In genomic region chr15:69131362-69132215, GRCh38 we compare ENCODE assay signal across 14 cellular contexts. TPM values are rescaled to one million over a fixed set of nuclear protein-coding genes. Genes with fewer than 3 reads are reported as not detected.
A peak's percentile ranks its signal among the peaks of the same experiment; 100 is the strongest.
DNase-seq lines count a peak whose midpoint lies in the region; ATAC-seq and TF ChIP-seq lines count a peak whose summit lies in the region.
"Had no signal": no experiment of that assay in that cellular context is flagged by ENCODE, and none has a peak within 500 bp of the region (broad histone marks: within the 10 kb centered on the region; RNA-seq: fewer than 3 reads in every experiment).

No MANE protein-coding gene starts in this region.

- intact Hi-C loops in right cardiac atrium (cut with DNase I) (no loop called here), sciatic nerve (cut with DNase I) (no loop called here)

- DNase-seq in HL-60 (ENCODE audit: low read depth in 1 of 2, low spot score in 1 of 2) (peak; percentile 20 to 53), SKM-1 (lab: John Stamatoyannopoulos, UW; ENCODE audit: unreplicated experiment) (peak; percentile 71), right cardiac atrium (peak in 1 of 3 donors; percentile 50), sciatic nerve (ENCODE audit: low spot score) (no peak), EL (no peak), NCI-H187 treated with DMSO at 0.1 percent for 48 hours (lab: John Stamatoyannopoulos, UW) (no peak)
- no peak for DNase-seq in effector CD4-positive, alpha-beta T cell
- DNase-seq: CD4-positive, alpha-beta memory T cell; effector memory CD8-positive, alpha-beta T cell; NCI-H2081 had no signal

- H3K4me3 ChIP-seq in HL-60 (replicated peaks; ENCODE audit: insufficient read depth, low read length) (no peak overlapping the region), right cardiac atrium (ENCODE audit: low read length) (no peak overlapping the region)
- H3K4me3 ChIP-seq: breast epithelium had no signal

- TF ChIP-seq CTCF in HL-60 (IDR thresholded peaks at IDR 0.05; ENCODE audit: insufficient read depth, low read length) = no peak

- H3K27me3 ChIP-seq in HL-60 (ENCODE audit: insufficient read depth, poor library complexity, severe bottlenecking) (no peaks in the 10 kb centered on the region), right cardiac atrium (ENCODE audit: control insufficient read depth, insufficient read depth) (no peaks in the 10 kb centered on the region)
- H3K27me3 ChIP-seq: breast epithelium had no signal

- WGBS in right cardiac atrium = 89% methylated on average over 7 of the region's 7 CpGs

- ATAC-seq in right cardiac atrium = peak; percentile 39 to 43
- peak; percentile 60 for ATAC-seq in sciatic nerve
- no peak for ATAC-seq in HG03095 (IDR thresholded peaks at IDR 0.05; ENCODE audit: unreplicated experiment)
- ATAC-seq: activated naive CD4-positive, alpha-beta T cell treated with anti-CD3 and anti-CD28 coated beads, Interleukin-2, amount 50 U/mL, for 72 hours; effector memory CD8-positive, alpha-beta T cell had no signal

- H3K27ac ChIP-seq in HL-60 (replicated peaks) (no peak overlapping the region), right cardiac atrium (ENCODE audit: low read length) (no peak overlapping the region)
- H3K27ac ChIP-seq: VCaP had no signal

- H3K9me3 ChIP-seq in right cardiac atrium (ENCODE audit: control insufficient read depth, low read length) = no peaks in the 10 kb centered on the region
- H3K9me3 ChIP-seq: breast epithelium had no signal

- peaks cover 2% of the 10 kb centered on the region for H3K4me1 ChIP-seq in right cardiac atrium (ENCODE audit: control insufficient read depth, insufficient read depth, low read length)

RNA-seq across cellular contexts. Expression of gene GLCE, which starts 28.8 kb away (rescaled TPM):
- total RNA-seq in right cardiac atrium (10 to 100 TPM in 1 of 4 donors, 1 to 10 TPM in 3; 8.5 to 10.2 (median 9.0) TPM), sciatic nerve (16.5 TPM)
- 4.8 TPM for polyA plus RNA-seq in right cardiac atrium

Comparison
In these comparisons a context has a peak if more than half of its experiments do, and no peak if none do; other contexts are left out.
1. DNase-seq: peak in HL-60 (2 of 2) and SKM-1 (single experiment); none in sciatic nerve (single experiment), EL (single experiment), NCI-H187 treated with DMSO at 0.1 percent for 48 hours (single experiment) and effector CD4-positive, alpha-beta T cell (single experiment).